In genomic region chr1:176820292-176821056, GRCh38 we compare ENCODE assay signal across 11 cellular contexts.
"Had no signal": no experiment of that assay in that cellular context is flagged by ENCODE, and none has a peak within 500 bp of the region (broad histone marks: within the 10 kb centered on the region; RNA-seq: fewer than 3 reads in every experiment).

No MANE protein-coding gene starts in this region.

- H3K9me3 ChIP-seq: esophagus squamous epithelium, psoas muscle had no signal

- H3K27ac ChIP-seq: esophagus squamous epithelium, psoas muscle had no signal

- H3K4me1 ChIP-seq: esophagus squamous epithelium, psoas muscle had no signal

- DNase-seq: activated CD4-positive, alpha-beta T cell treated with anti-CD3 and anti-CD28 coated beads, Interleukin-2, amount 10 ng/mL, durations not matched to agents 7 days and 5 days; activated CD4-positive, CD25-positive, alpha-beta regulatory T cell; esophagus squamous epithelium; foreskin melanocyte; head of caudate nucleus; natural killer cell; nucleus accumbens; psoas muscle; stimulated activated CD4-positive, alpha-beta T cell treated with anti-CD3 and anti-CD28 coated beads, Interleukin-2, amount 100 ng/mL, for 48 hours; stimulated activated naive CD4-positive, alpha-beta T cell treated with Interleukin-2 at 50 U/mL for 16 hours; T-helper 17 cell had no signal

- H3K36me3 ChIP-seq: esophagus squamous epithelium had no signal

- H3K27me3 ChIP-seq: esophagus squamous epithelium had no signal

- H3K4me3 ChIP-seq: esophagus squamous epithelium, psoas muscle had no signal
